In the genomic region with DNA sequence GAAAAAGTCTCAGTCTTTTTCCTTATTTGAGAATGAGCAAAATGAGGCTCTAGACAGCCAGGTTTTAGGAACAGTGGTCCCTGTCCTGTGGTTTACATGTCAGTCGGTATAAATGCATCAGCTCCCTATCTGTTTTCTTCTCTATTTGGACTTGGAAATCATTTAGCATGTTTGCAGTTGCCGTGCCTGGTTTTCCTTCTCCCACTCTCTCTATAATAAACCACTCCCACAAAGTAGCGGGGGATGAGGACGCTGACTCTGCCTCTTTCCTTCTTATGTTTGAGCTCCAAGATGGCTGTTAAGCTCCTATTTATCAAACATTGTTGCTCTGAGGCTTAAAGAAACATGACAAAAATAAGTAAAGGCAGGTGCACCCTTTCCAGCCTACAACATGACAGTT, we compare ENCODE assay signal across 17 cellular contexts. TPM values are rescaled to one million over a fixed set of nuclear protein-coding genes. Genes with fewer than 3 reads are reported as not detected.
A peak's percentile ranks its signal among the peaks of the same experiment; 100 is the strongest.
DNase-seq lines count a peak whose midpoint lies in the region; ATAC-seq and TF ChIP-seq lines count a peak whose summit lies in the region.
"Had no signal": no experiment of that assay in that cellular context is flagged by ENCODE, and none has a peak within 500 bp of the region (broad histone marks: within the 10 kb centered on the region; RNA-seq: fewer than 3 reads in every experiment).

No MANE protein-coding gene starts in this region.

- WGBS in body of pancreas, 2 donors, result 33 to 35% methylated on average over 4 of the region's 4 CpGs

- DNase-seq in body of pancreas (peak in 1 of 4 donors; percentile 59), progenitor cell of endocrine pancreas (ENCODE audit: low spot score, unreplicated experiment) (no peak), NCI-H446 treated with DMSO at 0.1 percent for 48 hours (lab: John Stamatoyannopoulos, UW) (no peak), D341Med (ENCODE audit: low spot score) (no peak)
- DNase-seq: AML-193; BE2C; CD4-positive, alpha-beta T cell; CD8-positive, alpha-beta memory T cell; DMS53; DND-41; GM23248; H7; HCEC 1CT had no signal

- intact Hi-C loops in body of pancreas (cut with DNase I), result loop anchor here (5.0 to 10.0 kb wide), 2 partner anchors 164 to 331 kb away; no protein-coding TSS in a partner anchor

- H3K36me3 Mint-ChIP-seq in nephron (ENCODE audit: low read depth), result peaks cover 59% of the 10 kb centered on the region
- peaks cover 66% of the 10 kb centered on the region for H3K36me3 Mint-ChIP-seq in progenitor cell of endocrine pancreas (ENCODE audit: insufficient read depth)
- H3K36me3 Mint-ChIP-seq: CD8-positive, alpha-beta memory T cell had no signal

- H3K9me3 ChIP-seq in body of pancreas, result peaks cover 0 to 9% (median 0%) of the 10 kb centered on the region in 3 donors
- H3K9me3 ChIP-seq: BE2C had no signal

- H3K27ac Mint-ChIP-seq in nephron (peak overlapping the region in 2 of 3 experiments; percentile 18 to 55), progenitor cell of endocrine pancreas (peak overlapping the region; percentile 35)
- H3K27ac Mint-ChIP-seq: CD4-positive, alpha-beta T cell; CD8-positive, alpha-beta memory T cell had no signal

- H3K36me3 ChIP-seq in body of pancreas (replicated peaks in 1 of 2; ENCODE audit: insufficient read depth in 1 of 2, low read depth in 2 of 2), result peaks cover 0 to 4% of the 10 kb centered on the region in 2 donors

- TF ChIP-seq CTCF in body of pancreas (IDR thresholded peaks at IDR 0.05), result no peak
- no peak for TF ChIP-seq CTCF in nephron (IDR thresholded peaks at IDR 0.05; ENCODE audit: unreplicated experiment in 3 of 3)
- TF ChIP-seq CTCF in progenitor cell of endocrine pancreas (IDR thresholded peaks at IDR 0.05; ENCODE audit: unreplicated experiment), result no peak

- no peak overlapping the region for H3K4me3 ChIP-seq in body of pancreas
- H3K4me3 ChIP-seq: BLaER1 treated with 17β-estradiol and CSF1 and Interleukin-3, amounts not matched to agents 10 nM and 100 nM; GM23248 had no signal

- H3K4me1 Mint-ChIP-seq in nephron (no peaks in the 10 kb centered on the region), progenitor cell of endocrine pancreas (ENCODE audit: low read depth) (peaks cover 5% of the 10 kb centered on the region)
- H3K4me1 Mint-ChIP-seq: CD14-positive monocyte; CD8-positive, alpha-beta memory T cell had no signal

- ATAC-seq in body of pancreas (peak; percentile 45), GM21619 (IDR thresholded peaks at IDR 0.05; ENCODE audit: unreplicated experiment) (no peak)

- no peak for TF ChIP-seq POLR2A in body of pancreas (IDR thresholded peaks at IDR 0.05)

- H3K9me3 Mint-ChIP-seq in nephron, result peaks cover 2% of the 10 kb centered on the region
- H3K9me3 Mint-ChIP-seq in progenitor cell of endocrine pancreas (ENCODE audit: low read depth), result peaks cover 3% of the 10 kb centered on the region
- H3K9me3 Mint-ChIP-seq: CD4-positive, alpha-beta T cell had no signal

- H3K4me3 Mint-ChIP-seq in nephron, result no peak overlapping the region
- H3K4me3 Mint-ChIP-seq in progenitor cell of endocrine pancreas (ENCODE audit: low read depth), result no peak overlapping the region
- H3K4me3 Mint-ChIP-seq: CD14-positive monocyte; CD4-positive, alpha-beta T cell; CD8-positive, alpha-beta memory T cell had no signal

- H3K4me1 ChIP-seq in body of pancreas, result no peaks in the 10 kb centered on the region
- H3K4me1 ChIP-seq: BE2C had no signal

- H3K27me3 Mint-ChIP-seq in nephron (ENCODE audit: low read depth) (no peaks in the 10 kb centered on the region), progenitor cell of endocrine pancreas (no peaks in the 10 kb centered on the region)
- H3K27me3 Mint-ChIP-seq: CD4-positive, alpha-beta T cell had no signal

- no peaks in the 10 kb centered on the region for H3K27me3 ChIP-seq in body of pancreas
- H3K27me3 ChIP-seq: BE2C; BLaER1 treated with 17β-estradiol and CSF1 and Interleukin-3, amounts not matched to agents 10 nM and 100 nM had no signal

- peak overlapping the region; percentile 21 to 76 (median 54) for H3K27ac ChIP-seq in body of pancreas
- H3K27ac ChIP-seq: BLaER1 treated with 17β-estradiol and CSF1 and Interleukin-3, amounts not matched to agents 10 nM and 100 nM; GM23248 had no signal

RNA-seq across cellular contexts. Expression of a gene that starts 57.2 kb away (rescaled TPM):
- total RNA-seq in body of pancreas (10 to 100 TPM; 45.8 to 60.2 TPM), progenitor cell of endocrine pancreas (38.6 and 47.5 TPM in 2 replicates)
